ENCODE assay signal across 14 cellular contexts in genomic region chr7:26549281-26549943, GRCh38.
DNase-seq lines count a peak whose midpoint lies in the region; TF ChIP-seq lines count a peak whose summit lies in the region.
"Had no signal": no experiment of that assay in that cellular context is flagged by ENCODE, and none has a peak within 500 bp of the region (broad histone marks: within the 10 kb centered on the region; RNA-seq: fewer than 3 reads in every experiment).

No MANE protein-coding gene starts in this region.

- peaks cover 12% of the 10 kb centered on the region for H3K27me3 Mint-ChIP-seq in nephron progenitor cell (ENCODE audit: low read depth, poor library complexity)
- H3K27me3 Mint-ChIP-seq in activated T-helper 1 cell treated with anti-CD3 and anti-CD28 coated beads, Interleukin-12 subunit alpha, Interleukin-12 subunit beta, Interleukin-2, Interleukin-4 antibody, amounts not matched to agents 30 ng/mL and 10 ng/mL and 1 ng/mL, durations not matched to agents 14 hours and 24 hours and 36 hours (ENCODE audit: insufficient read depth) = peaks cover 10% of the 10 kb centered on the region

- H3K27ac Mint-ChIP-seq in nephron progenitor cell = peak overlapping the region; percentile 53
- H3K27ac Mint-ChIP-seq in activated T-helper 1 cell treated with anti-CD3 and anti-CD28 coated beads, Interleukin-12 subunit alpha, Interleukin-12 subunit beta, Interleukin-2, Interleukin-4 antibody, amounts not matched to agents 30 ng/mL and 10 ng/mL and 1 ng/mL, durations not matched to agents 14 hours and 24 hours and 36 hours = no peak overlapping the region
- H3K27ac Mint-ChIP-seq: mesothelial cell of epicardium had no signal

- no peaks in the 10 kb centered on the region for H3K36me3 ChIP-seq in ascending aorta
- H3K36me3 ChIP-seq: BLaER1, brain microvascular endothelial cell had no signal

- H3K27ac ChIP-seq in VCaP (peak overlapping the region; percentile 80), ascending aorta (no peak overlapping the region)
- H3K27ac ChIP-seq: BLaER1, brain microvascular endothelial cell had no signal

- H3K4me3 ChIP-seq in ascending aorta = no peak overlapping the region
- H3K4me3 ChIP-seq: BLaER1 had no signal

- intact Hi-C loops in activated T-helper 1 cell treated with anti-CD3 and anti-CD28 coated beads, Interleukin-12 subunit alpha, Interleukin-12 subunit beta, Interleukin-2, Interleukin-4 antibody, amounts not matched to agents 30 ng/mL and 10 ng/mL and 1 ng/mL, durations not matched to agents 14 hours and 24 hours and 36 hours (cut with micrococcal nuclease) = no loop called here
- intact Hi-C loops in ascending aorta (cut with DNase I) = no loop called here

- H3K4me1 Mint-ChIP-seq in nephron progenitor cell = peaks cover 42% of the 10 kb centered on the region
- H3K4me1 Mint-ChIP-seq in activated T-helper 1 cell treated with anti-CD3 and anti-CD28 coated beads, Interleukin-12 subunit alpha, Interleukin-12 subunit beta, Interleukin-2, Interleukin-4 antibody, amounts not matched to agents 30 ng/mL and 10 ng/mL and 1 ng/mL, durations not matched to agents 14 hours and 24 hours and 36 hours (ENCODE audit: low read depth) = no peaks in the 10 kb centered on the region

- TF ChIP-seq CTCF in VCaP (conservative IDR thresholded peaks at IDR 0.05) (peak; percentile 44), nephron progenitor cell (IDR thresholded peaks at IDR 0.05) (no peak), ascending aorta (IDR thresholded peaks at IDR 0.05) (no peak)

- no peaks in the 10 kb centered on the region for H3K9me3 ChIP-seq in ascending aorta
- H3K9me3 ChIP-seq: BLaER1 had no signal

- H3K4me1 ChIP-seq in ascending aorta = no peaks in the 10 kb centered on the region
- H3K4me1 ChIP-seq: BLaER1 had no signal

- no peaks in the 10 kb centered on the region for H3K36me3 Mint-ChIP-seq in nephron progenitor cell (ENCODE audit: low read depth)
- H3K36me3 Mint-ChIP-seq in activated T-helper 1 cell treated with anti-CD3 and anti-CD28 coated beads, Interleukin-12 subunit alpha, Interleukin-12 subunit beta, Interleukin-2, Interleukin-4 antibody, amounts not matched to agents 30 ng/mL and 10 ng/mL and 1 ng/mL, durations not matched to agents 14 hours and 24 hours and 36 hours (ENCODE audit: low read depth) = no peaks in the 10 kb centered on the region
- H3K36me3 Mint-ChIP-seq: mesothelial cell of epicardium had no signal

- H3K9me3 Mint-ChIP-seq in nephron progenitor cell = peaks cover 8% of the 10 kb centered on the region
- H3K9me3 Mint-ChIP-seq in activated T-helper 1 cell treated with anti-CD3 and anti-CD28 coated beads, Interleukin-12 subunit alpha, Interleukin-12 subunit beta, Interleukin-2, Interleukin-4 antibody, amounts not matched to agents 30 ng/mL and 10 ng/mL and 1 ng/mL, durations not matched to agents 14 hours and 24 hours and 36 hours = no peaks in the 10 kb centered on the region
- H3K9me3 Mint-ChIP-seq: mesothelial cell of epicardium had no signal

- DNase-seq in GF-D8 (lab: John Stamatoyannopoulos, UW) (peak; percentile 23), NCI-H146 treated with DMSO at 0.1 percent for 48 hours (lab: John Stamatoyannopoulos, UW; ENCODE audit: unreplicated experiment) (peak; percentile 24), nephron progenitor cell (no peak), globus pallidus (ENCODE audit: low spot score) (no peak), anterior cingulate cortex (lab: John Stamatoyannopoulos, UW) (no peak), ascending aorta (ENCODE audit: low spot score in 2 of 2) (no peak)
- no peak for DNase-seq in activated T-helper 1 cell treated with anti-CD3 and anti-CD28 coated beads, Interleukin-12 subunit alpha, Interleukin-12 subunit beta, Interleukin-2, Interleukin-4 antibody, amounts not matched to agents 30 ng/mL and 10 ng/mL and 1 ng/mL, durations not matched to agents 14 hours and 24 hours and 36 hours (ENCODE audit: low spot score)
- DNase-seq: activated CD4-positive, alpha-beta T cell treated with anti-CD3 and anti-CD28 coated beads, Interleukin-2, amount 50 U/mL, for 4 hours; activated effector memory CD4-positive, alpha-beta T cell treated with Interleukin-2 at 50 U/mL for 16 hours; brain microvascular endothelial cell; NCI-H1436 treated with DMSO at 0.1 percent for 48 hours had no signal

- no peak overlapping the region for H3K4me3 Mint-ChIP-seq in nephron progenitor cell
- no peak overlapping the region for H3K4me3 Mint-ChIP-seq in activated T-helper 1 cell treated with anti-CD3 and anti-CD28 coated beads, Interleukin-12 subunit alpha, Interleukin-12 subunit beta, Interleukin-2, Interleukin-4 antibody, amounts not matched to agents 30 ng/mL and 10 ng/mL and 1 ng/mL, durations not matched to agents 14 hours and 24 hours and 36 hours
- H3K4me3 Mint-ChIP-seq: mesothelial cell of epicardium had no signal

- H3K27me3 ChIP-seq in ascending aorta = no peaks in the 10 kb centered on the region
- H3K27me3 ChIP-seq: BLaER1, brain microvascular endothelial cell had no signal

Comparison
In these comparisons a context has a peak if more than half of its experiments do, and no peak if none do; other contexts are left out.
1. DNase-seq: peak in GF-D8 (single experiment) and NCI-H146 treated with DMSO at 0.1 percent for 48 hours (single experiment); none in nephron progenitor cell (single experiment), activated T-helper 1 cell treated with anti-CD3 and anti-CD28 coated beads, Interleukin-12 subunit alpha, Interleukin-12 subunit beta, Interleukin-2, Interleukin-4 antibody, amounts not matched to agents 30 ng/mL and 10 ng/mL and 1 ng/mL, durations not matched to agents 14 hours and 24 hours and 36 hours (single experiment), globus pallidus (single experiment), anterior cingulate cortex (0 of 58) and ascending aorta (0 of 2).